10 cellular contexts compared by ENCODE assay signal in the genomic region with DNA sequence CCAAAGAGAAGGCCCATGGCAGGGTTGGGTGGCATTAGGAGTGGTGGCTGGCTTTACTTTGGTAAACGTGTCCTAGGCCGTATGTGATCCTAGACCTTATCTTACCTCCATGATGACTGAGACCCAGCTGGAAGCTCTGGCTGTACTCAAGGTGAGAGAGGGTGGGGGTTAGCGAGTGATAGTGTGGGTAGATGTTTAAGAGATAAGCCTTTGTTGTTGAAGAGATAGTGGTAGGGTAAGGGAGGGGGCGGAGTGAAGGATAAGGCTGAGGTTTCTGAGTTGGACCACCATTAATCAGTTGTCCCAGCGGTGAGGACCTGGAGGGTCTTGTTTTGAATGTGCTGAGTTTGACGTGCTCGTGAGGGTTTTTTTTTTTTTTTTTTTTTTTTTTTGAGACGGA.
DNase-seq lines count a peak whose midpoint lies in the region; ATAC-seq and TF ChIP-seq lines count a peak whose summit lies in the region.
"Had no signal": no experiment of that assay in that cellular context is flagged by ENCODE, and none has a peak within 500 bp of the region (broad histone marks: within the 10 kb centered on the region; RNA-seq: fewer than 3 reads in every experiment).

No MANE protein-coding gene starts in this region.

- CTCF ChIA-PET in CD8-positive, alpha-beta T cell (lab: Charles Lee): no interaction called here

- H3K9ac ChIP-seq in HUES64 (ENCODE audit: low read depth, low read length) (no peak overlapping the region), rectal smooth muscle tissue (ENCODE audit: low read length) (no peak overlapping the region)

- no peak overlapping the region for H3K4me3 ChIP-seq in CD8-positive, alpha-beta T cell (ENCODE audit: low read depth, low read length)
- no peak overlapping the region for H3K4me3 ChIP-seq in HUES64 (ENCODE audit: low read length)
- H3K4me3 ChIP-seq in rectal smooth muscle tissue (ENCODE audit: low read length): no peak overlapping the region
- no peak overlapping the region for H3K4me3 ChIP-seq in brain microvascular endothelial cell (ENCODE audit: low read depth, low read length)
- H3K4me3 ChIP-seq: skin epidermis had no signal

- H3K4me3 Mint-ChIP-seq in CD8-positive, alpha-beta T cell: peak overlapping the region; percentile 35

- H3K27ac Mint-ChIP-seq in CD8-positive, alpha-beta T cell: no peak overlapping the region

- no peaks in the 10 kb centered on the region for H3K27me3 ChIP-seq in CD8-positive, alpha-beta T cell (ENCODE audit: insufficient read depth, low read length)
- H3K27me3 ChIP-seq in HUES64 (ENCODE audit: insufficient read depth, low read length) (no peaks in the 10 kb centered on the region), rectal smooth muscle tissue (ENCODE audit: control insufficient read depth, insufficient read depth, low read length) (no peaks in the 10 kb centered on the region), brain microvascular endothelial cell (replicated peaks) (no peaks in the 10 kb centered on the region)

- H3K27ac ChIP-seq in CD8-positive, alpha-beta T cell (ENCODE audit: low read depth, low read length): no peak overlapping the region
- 0 out of 2 replicates have a peak overlapping the region, but pooled peaks have one; percentile 2 for H3K27ac ChIP-seq in HUES64 (ENCODE audit: low read depth, low read length)
- H3K27ac ChIP-seq in rectal smooth muscle tissue (ENCODE audit: low read depth, low read length): peak overlapping the region; percentile 23
- H3K27ac ChIP-seq in brain microvascular endothelial cell: no peak overlapping the region

- WGBS in HUES64: 75% methylated on average over 8 of the region's 8 CpGs

- TF ChIP-seq CTCF in CD8-positive, alpha-beta T cell (IDR thresholded peaks at IDR 0.05): no peak
- no peak for TF ChIP-seq CTCF in brain microvascular endothelial cell (IDR thresholded peaks at IDR 0.05; ENCODE audit: low read depth, low read length, missing control alignments)

- H3K9me3 Mint-ChIP-seq in CD8-positive, alpha-beta T cell: no peaks in the 10 kb centered on the region

- POLR2A ChIA-PET in CD8-positive, alpha-beta T cell (lab: Charles Lee): no interaction called here

- ATAC-seq in CD8-positive, alpha-beta T cell: peak; percentile 23
- ATAC-seq in GM18907 (IDR thresholded peaks at IDR 0.05; ENCODE audit: unreplicated experiment): no peak

- in situ Hi-C loops in brain microvascular endothelial cell (cut with HindIII; ENCODE audit: low pct_ligation_motif_present, low sequenced_read_pairs): no loop called here

- intact Hi-C loops in CD8-positive, alpha-beta T cell (cut with DNase I, micrococcal nuclease): no loop called here

- no peaks in the 10 kb centered on the region for H3K36me3 Mint-ChIP-seq in CD8-positive, alpha-beta T cell

- no peaks in the 10 kb centered on the region for H3K27me3 Mint-ChIP-seq in CD8-positive, alpha-beta T cell (ENCODE audit: low read depth)

- no peak for DNase-seq in CD8-positive, alpha-beta T cell
- DNase-seq in central memory CD4-positive, alpha-beta T cell: peak; percentile 4
- DNase-seq in brain microvascular endothelial cell: no peak
- no peak for DNase-seq in pons (ENCODE audit: low spot score)
- DNase-seq: dermis blood vessel endothelial cell, NCI-H1694 treated with DMSO at 0.1 percent for 48 hours had no signal

- H3K9me3 ChIP-seq in CD8-positive, alpha-beta T cell (ENCODE audit: low read length): no peaks in the 10 kb centered on the region
- no peaks in the 10 kb centered on the region for H3K9me3 ChIP-seq in HUES64 (ENCODE audit: insufficient read depth, low read depth, low read length)

- H3K36me3 ChIP-seq in CD8-positive, alpha-beta T cell (ENCODE audit: insufficient read depth, low read length): no peaks in the 10 kb centered on the region
- H3K36me3 ChIP-seq in HUES64 (ENCODE audit: insufficient read depth, low read length) (no peaks in the 10 kb centered on the region), rectal smooth muscle tissue (ENCODE audit: control insufficient read depth, insufficient read depth, low read length) (peaks cover under 1% of the 10 kb centered on the region), brain microvascular endothelial cell (replicated peaks) (no peaks in the 10 kb centered on the region)

- peaks cover 69% of the 10 kb centered on the region for H3K4me1 Mint-ChIP-seq in CD8-positive, alpha-beta T cell (ENCODE audit: low read depth)

- peaks cover 25% of the 10 kb centered on the region for H3K4me1 ChIP-seq in CD8-positive, alpha-beta T cell (ENCODE audit: insufficient read depth, low read length)
- H3K4me1 ChIP-seq in HUES64 (ENCODE audit: insufficient read depth, low read length) (peaks cover 58% of the 10 kb centered on the region), rectal smooth muscle tissue (ENCODE audit: control insufficient read depth, insufficient read depth, low read length) (peaks cover 39% of the 10 kb centered on the region)

Comparison
In these comparisons a context has a peak if more than half of its experiments do, and no peak if none do; other contexts are left out.
1. H3K27ac ChIP-seq: peak in HUES64 (single experiment) and rectal smooth muscle tissue (single experiment); none in CD8-positive, alpha-beta T cell (single experiment) and brain microvascular endothelial cell (single experiment).